1 cellular context compared by ENCODE assay signal in genomic region chrX:19565605-19566004, GRCh38.
TF ChIP-seq lines count a peak whose summit lies in the region.

No MANE protein-coding gene starts in this region.

TF ChIP-seq in WTC11, 78 proteins besides CTCF, POLR2A, EP300 and RAD21 (continued from another document):
- TF ChIP-seq, protein P1, sequence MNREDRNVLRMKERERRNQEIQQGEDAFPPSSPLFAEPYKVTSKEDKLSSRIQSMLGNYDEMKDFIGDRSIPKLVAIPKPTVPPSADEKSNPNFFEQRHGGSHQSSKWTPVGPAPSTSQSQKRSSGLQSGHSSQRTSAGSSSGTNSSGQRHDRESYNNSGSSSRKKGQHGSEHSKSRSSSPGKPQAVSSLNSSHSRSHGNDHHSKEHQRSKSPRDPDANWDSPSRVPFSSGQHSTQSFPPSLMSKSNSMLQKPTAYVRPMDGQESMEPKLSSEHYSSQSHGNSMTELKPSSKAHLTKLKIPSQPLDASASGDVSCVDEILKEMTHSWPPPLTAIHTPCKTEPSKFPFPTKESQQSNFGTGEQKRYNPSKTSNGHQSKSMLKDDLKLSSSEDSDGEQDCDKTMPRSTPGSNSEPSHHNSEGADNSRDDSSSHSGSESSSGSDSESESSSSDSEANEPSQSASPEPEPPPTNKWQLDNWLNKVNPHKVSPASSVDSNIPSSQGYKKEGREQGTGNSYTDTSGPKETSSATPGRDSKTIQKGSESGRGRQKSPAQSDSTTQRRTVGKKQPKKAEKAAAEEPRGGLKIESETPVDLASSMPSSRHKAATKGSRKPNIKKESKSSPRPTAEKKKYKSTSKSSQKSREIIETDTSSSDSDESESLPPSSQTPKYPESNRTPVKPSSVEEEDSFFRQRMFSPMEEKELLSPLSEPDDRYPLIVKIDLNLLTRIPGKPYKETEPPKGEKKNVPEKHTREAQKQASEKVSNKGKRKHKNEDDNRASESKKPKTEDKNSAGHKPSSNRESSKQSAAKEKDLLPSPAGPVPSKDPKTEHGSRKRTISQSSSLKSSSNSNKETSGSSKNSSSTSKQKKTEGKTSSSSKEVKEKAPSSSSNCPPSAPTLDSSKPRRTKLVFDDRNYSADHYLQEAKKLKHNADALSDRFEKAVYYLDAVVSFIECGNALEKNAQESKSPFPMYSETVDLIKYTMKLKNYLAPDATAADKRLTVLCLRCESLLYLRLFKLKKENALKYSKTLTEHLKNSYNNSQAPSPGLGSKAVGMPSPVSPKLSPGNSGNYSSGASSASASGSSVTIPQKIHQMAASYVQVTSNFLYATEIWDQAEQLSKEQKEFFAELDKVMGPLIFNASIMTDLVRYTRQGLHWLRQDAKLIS (CRISPR knock-in tag; IDR thresholded peaks at IDR 0.05; ENCODE audit: borderline replicate concordance), result no peak
- TF ChIP-seq JUN (CRISPR knock-in tag; IDR thresholded peaks at IDR 0.05), result no peak
- TF ChIP-seq, protein P2, sequence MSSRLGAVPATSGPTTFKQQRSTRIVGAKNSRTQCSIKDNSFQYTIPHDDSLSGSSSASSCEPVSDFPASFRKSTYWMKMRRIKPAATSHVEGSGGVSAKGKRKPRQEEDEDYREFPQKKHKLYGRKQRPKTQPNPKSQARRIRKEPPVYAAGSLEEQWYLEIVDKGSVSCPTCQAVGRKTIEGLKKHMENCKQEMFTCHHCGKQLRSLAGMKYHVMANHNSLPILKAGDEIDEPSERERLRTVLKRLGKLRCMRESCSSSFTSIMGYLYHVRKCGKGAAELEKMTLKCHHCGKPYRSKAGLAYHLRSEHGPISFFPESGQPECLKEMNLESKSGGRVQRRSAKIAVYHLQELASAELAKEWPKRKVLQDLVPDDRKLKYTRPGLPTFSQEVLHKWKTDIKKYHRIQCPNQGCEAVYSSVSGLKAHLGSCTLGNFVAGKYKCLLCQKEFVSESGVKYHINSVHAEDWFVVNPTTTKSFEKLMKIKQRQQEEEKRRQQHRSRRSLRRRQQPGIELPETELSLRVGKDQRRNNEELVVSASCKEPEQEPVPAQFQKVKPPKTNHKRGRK (CRISPR knock-in tag; IDR thresholded peaks at IDR 0.05; ENCODE audit: borderline replicate concordance), result no peak
- TF ChIP-seq MXD4 (CRISPR knock-in tag; IDR thresholded peaks at IDR 0.05; ENCODE audit: borderline replicate concordance), result no peak
- no peak for TF ChIP-seq ZNF232 (CRISPR knock-in tag; IDR thresholded peaks at IDR 0.05)
- TF ChIP-seq RELA (CRISPR knock-in tag; IDR thresholded peaks at IDR 0.05; ENCODE audit: borderline replicate concordance), result no peak
